ENCODE assay signal across 20 cellular contexts in genomic region chr18:49137093-49137492, GRCh38.
"Had no signal": no experiment of that assay in that cellular context is flagged by ENCODE, and none has a peak within 500 bp of the region (broad histone marks: within the 10 kb centered on the region; RNA-seq: fewer than 3 reads in every experiment).

No MANE protein-coding gene starts in this region.

- H3K27ac Mint-ChIP-seq: endodermal cell; naive thymus-derived CD8-positive, alpha-beta T cell; stimulated activated effector memory CD8-positive, alpha-beta T cell treated with anti-CD3 and anti-CD28 coated beads, Interleukin-12 subunit alpha, Interleukin-12 subunit beta, amount 100 ng/mL, for 72 hours; stimulated activated naive CD8-positive, alpha-beta T cell treated with anti-CD3 and anti-CD28 coated beads, Interleukin-15, Interleukin-2, amounts not matched to agents 100 ng/mL and 50 ng/mL, for 24 hours had no signal

- H3K36me3 Mint-ChIP-seq: stimulated activated effector memory CD8-positive, alpha-beta T cell treated with anti-CD3 and anti-CD28 coated beads, Interleukin-12 subunit alpha, Interleukin-12 subunit beta, amount 100 ng/mL, for 72 hours had no signal

- H3K9me3 ChIP-seq: colonic mucosa, mucosa of descending colon, tibial artery, upper lobe of right lung, vagina had no signal

- H3K36me3 ChIP-seq: colonic mucosa, tibial artery, upper lobe of right lung, vagina had no signal

- H3K4me1 ChIP-seq: colonic mucosa, upper lobe of right lung, vagina had no signal

- DNase-seq: colonic mucosa; effector CD4-positive, alpha-beta T cell; endodermal cell; foreskin melanocyte; head of caudate nucleus; hippocampal formation; left colon; mucosa of descending colon; naive thymus-derived CD8-positive, alpha-beta T cell; right cardiac atrium; small intestine; stimulated activated CD4-positive, alpha-beta T cell treated with anti-CD3 and anti-CD28 coated beads, Interleukin-12 subunit alpha, Interleukin-12 subunit beta, amount 100 ng/mL, for 4 hours; stimulated activated CD4-positive, alpha-beta T cell treated with anti-CD3 and anti-CD28 coated beads, Interleukin-4, amount 100 ng/mL, for 1 hour; stimulated activated CD8-positive, alpha-beta memory T cell treated with anti-CD3 and anti-CD28 coated beads, Interleukin-4, amount 100 ng/mL, for 48 hours; tibial artery; upper lobe of right lung had no signal

- H3K4me3 ChIP-seq: colonic mucosa, mucosa of descending colon, tibial artery, upper lobe of right lung, vagina had no signal

- H3K27me3 Mint-ChIP-seq: naive thymus-derived CD8-positive, alpha-beta T cell; stimulated activated naive CD8-positive, alpha-beta T cell treated with anti-CD3 and anti-CD28 coated beads, Interleukin-15, Interleukin-2, amounts not matched to agents 100 ng/mL and 50 ng/mL, for 24 hours had no signal

- H3K27me3 ChIP-seq: colonic mucosa, tibial artery, upper lobe of right lung, vagina had no signal

- H3K4me3 Mint-ChIP-seq: endodermal cell; naive thymus-derived CD8-positive, alpha-beta T cell; neural crest cell; stimulated activated effector memory CD8-positive, alpha-beta T cell treated with anti-CD3 and anti-CD28 coated beads, Interleukin-12 subunit alpha, Interleukin-12 subunit beta, amount 100 ng/mL, for 72 hours; stimulated activated naive CD8-positive, alpha-beta T cell treated with anti-CD3 and anti-CD28 coated beads, Interleukin-15, Interleukin-2, amounts not matched to agents 100 ng/mL and 50 ng/mL, for 24 hours had no signal

- H3K9me3 Mint-ChIP-seq: endodermal cell; naive thymus-derived CD8-positive, alpha-beta T cell; neural crest cell; stimulated activated effector memory CD8-positive, alpha-beta T cell treated with anti-CD3 and anti-CD28 coated beads, Interleukin-12 subunit alpha, Interleukin-12 subunit beta, amount 100 ng/mL, for 72 hours; stimulated activated naive CD8-positive, alpha-beta T cell treated with anti-CD3 and anti-CD28 coated beads, Interleukin-15, Interleukin-2, amounts not matched to agents 100 ng/mL and 50 ng/mL, for 24 hours had no signal

- H3K4me1 Mint-ChIP-seq: stimulated activated effector memory CD8-positive, alpha-beta T cell treated with anti-CD3 and anti-CD28 coated beads, Interleukin-12 subunit alpha, Interleukin-12 subunit beta, amount 100 ng/mL, for 72 hours had no signal

- H3K27ac ChIP-seq: colonic mucosa, tibial artery, upper lobe of right lung, vagina had no signal

- ATAC-seq: left colon; mucosa of descending colon; naive thymus-derived CD8-positive, alpha-beta T cell; stimulated activated effector memory CD8-positive, alpha-beta T cell treated with anti-CD3 and anti-CD28 coated beads, Interleukin-12 subunit alpha, Interleukin-12 subunit beta, amount 100 ng/mL, for 72 hours; upper lobe of right lung had no signal
